8 cellular contexts compared by ENCODE assay signal in genomic region chr16:77721752-77722314, GRCh38. TPM values are rescaled to one million over a fixed set of nuclear protein-coding genes. Genes with fewer than 3 reads are reported as not detected.
DNase-seq lines count a peak whose midpoint lies in the region; ATAC-seq, FAIRE-seq and TF ChIP-seq lines count a peak whose summit lies in the region.

No MANE protein-coding gene starts in this region.

- peak overlapping the region; percentile 92 for H3K27ac Mint-ChIP-seq in GM23338

- no peaks in the 10 kb centered on the region for H4K20me1 ChIP-seq in GM23338 (replicated peaks; ENCODE audit: insufficient read depth)
- no peaks in the 10 kb centered on the region for H4K20me1 ChIP-seq in keratinocyte (ENCODE audit: control insufficient read depth, extremely low read depth, insufficient read depth, low read length)

- peaks cover 13% of the 10 kb centered on the region for H3K4me1 Mint-ChIP-seq in GM23338

- TF ChIP-seq CTCF in GM23338 (conservative IDR thresholded peaks at IDR 0.05; ENCODE audit: low read depth in 2 of 2) (no peak), keratinocyte (optimal IDR thresholded peaks at IDR 0.05 in 1 of 3, IDR thresholded peaks at IDR 0.05 in 1 of 3, conservative IDR thresholded peaks at IDR 0.05 in 1 of 3; ENCODE audit: extremely low read depth in 1 of 3, insufficient read depth in 2 of 3, low read length in 3 of 3) (no peak), vagina (IDR thresholded peaks at IDR 0.05) (no peak)

- no peak for TF ChIP-seq POLR2A in vagina (IDR thresholded peaks at IDR 0.05)

- H3K27me3 ChIP-seq in GM23338 (ENCODE audit: insufficient read depth) (no peaks in the 10 kb centered on the region), MG63 (no peaks in the 10 kb centered on the region), keratinocyte (ENCODE audit: control insufficient read depth, extremely low read depth, insufficient read depth, low read length) (no peaks in the 10 kb centered on the region), vagina (no peaks in the 10 kb centered on the region)

- H3K9ac ChIP-seq in keratinocyte (ENCODE audit: control insufficient read depth, extremely low read depth, insufficient read depth, low read length) = peak overlapping the region; percentile 38

- peaks cover 5% of the 10 kb centered on the region for H3K27me3 Mint-ChIP-seq in GM23338 (ENCODE audit: insufficient read depth, low read depth, poor library complexity)

- peaks cover 2% of the 10 kb centered on the region; the same call in 1 of the 3 replicates for H3K9me3 Mint-ChIP-seq in GM23338

- H3K9me3 ChIP-seq in MG63 (no peaks in the 10 kb centered on the region), keratinocyte (ENCODE audit: control insufficient read depth, low read depth, low read length) (no peaks in the 10 kb centered on the region), vagina (no peaks in the 10 kb centered on the region)

- H3K27ac ChIP-seq in GM23338 (ENCODE audit: low read depth) (peak overlapping the region; percentile 14; the same call in 1 of the 2 replicates), keratinocyte (ENCODE audit: control insufficient read depth, insufficient read depth, low read length) (peak overlapping the region; percentile 10), vagina (no peak overlapping the region)

- ATAC-seq in GM18499 (IDR thresholded peaks at IDR 0.05; ENCODE audit: insufficient read depth, unreplicated experiment) = peak; percentile 30
- ATAC-seq in GM23338 = peak; percentile 6

- H2AFZ ChIP-seq in GM23338 (peak overlapping the region; percentile 97; the same call in 1 of the 2 replicates), keratinocyte (ENCODE audit: control insufficient read depth, low read length) (peak overlapping the region; percentile 68)

- DNase-seq in GM23338 (ENCODE audit: low spot score) (no peak), MG63 (no peak), keratinocyte (ENCODE audit: low read depth, low spot score) (no peak), vagina (ENCODE audit: extremely low spot score in 2 of 2) (no peak), foreskin melanocyte (no peak), RKO (ENCODE audit: low spot score) (no peak), NCI-H187 treated with DMSO at 0.1 percent for 48 hours (lab: John Stamatoyannopoulos, UW) (no peak)

- H3K4me2 ChIP-seq in GM23338 = no peak overlapping the region
- H3K4me2 ChIP-seq in keratinocyte (ENCODE audit: control insufficient read depth, extremely low read depth, insufficient read depth, low read depth, low read length) = peak overlapping the region; percentile 75

- dilution Hi-C loops in keratinocyte (cut with MboI; ENCODE audit: extremely low pct_ligation_motif_present, low sequenced_read_pairs) = no loop called here

- H3K4me3 ChIP-seq in GM23338 (no peak overlapping the region), MG63 (0 out of 2 replicates have a peak overlapping the region, but pooled peaks have one; percentile 22), keratinocyte (ENCODE audit: control insufficient read depth in 2 of 3, extremely low read depth in 1 of 3, insufficient read depth in 2 of 3, low read depth in 1 of 3, low read length in 3 of 3) (peak overlapping the region in 2 of 3 experiments; percentile 36 to 38), vagina (peak overlapping the region; percentile 27 to 70)

- peaks cover 8% of the 10 kb centered on the region; the same call in 1 of the 2 replicates for H3K4me1 ChIP-seq in GM23338 (ENCODE audit: insufficient read depth)
- peaks cover 9% of the 10 kb centered on the region for H3K4me1 ChIP-seq in keratinocyte (ENCODE audit: control insufficient read depth, extremely low read depth, insufficient read depth, low read length)
- H3K4me1 ChIP-seq in vagina = peaks cover 14% of the 10 kb centered on the region

- peaks cover 8% of the 10 kb centered on the region; the same call in 1 of the 3 replicates for H3K36me3 Mint-ChIP-seq in GM23338 (ENCODE audit: low read depth)

- H3K79me2 ChIP-seq in GM23338 (replicated peaks; ENCODE audit: insufficient read depth) (no peaks in the 10 kb centered on the region), keratinocyte (ENCODE audit: control insufficient read depth, insufficient read depth, low read length) (no peaks in the 10 kb centered on the region)

- intact Hi-C loops in vagina (cut with DNase I) = no loop called here

- H3K36me3 ChIP-seq in GM23338 (ENCODE audit: insufficient read depth) (no peaks in the 10 kb centered on the region), MG63 (no peaks in the 10 kb centered on the region), keratinocyte (ENCODE audit: control insufficient read depth in 2 of 2, extremely low read depth in 1 of 2, insufficient read depth in 2 of 2, low read length in 2 of 2) (no peaks in the 10 kb centered on the region), vagina (no peaks in the 10 kb centered on the region)

- peak overlapping the region; percentile 85 for H3K4me3 Mint-ChIP-seq in GM23338

- no peaks in the 10 kb centered on the region for H3K9me2 ChIP-seq in GM23338 (ENCODE audit: insufficient read depth)

- no peaks in the 10 kb centered on the region; the same call in 1 of the 2 replicates for H3F3A ChIP-seq in GM23338 (replicated peaks; ENCODE audit: low read depth)

- H3K9me1 ChIP-seq in keratinocyte (ENCODE audit: control insufficient read depth, extremely low read depth, insufficient read depth, low read length) = no peaks in the 10 kb centered on the region

- no peak for FAIRE-seq in keratinocyte (lab: Jason Lieb, UNC)

TF ChIP-seq in GM23338, 12 proteins besides CTCF, POLR2A, EP300 and RAD21:
- TF ChIP-seq NANOG (IDR thresholded peaks at IDR 0.05; ENCODE audit: borderline replicate concordance) (no peak), CREB1 (CRISPR knock-in tag; IDR thresholded peaks at IDR 0.05; ENCODE audit: low read depth) (no peak), EZH2phosphoT487 (IDR thresholded peaks at IDR 0.05; ENCODE audit: unreplicated experiment) (no peak), JUNB (IDR thresholded peaks at IDR 0.05; ENCODE audit: unreplicated experiment) (no peak)

RNA-seq across cellular contexts. Expression of gene NUDT7, which starts 0.5 kb away (rescaled TPM):
- total RNA-seq in GM23338 (2014; rRNA removed; shearing (Covaris generic)) = 5.6 and 7.7 TPM in 2 replicates
- polyA plus RNA-seq in GM23338 (2016; fragmentation: Nextera tagmentation; extraction: Ambion mirVana) = 10.9 and 14.3 TPM in 2 replicates
- 3.0 TPM in 1 of 2 replicates, not detected in the other for total RNA-seq in MG63 (2014; rRNA removed; shearing (Covaris generic); ENCODE audit: low replicate concordance)
- 8.8 to 14.6 TPM (median 12.2 TPM) in 3 replicates for polyA plus RNA-seq in keratinocyte
- polyA plus RNA-seq in keratinocyte (2011; ENCODE audit: low read depth) = 1.6 TPM
- 9.0 and 13.6 TPM in 2 replicates for polyA plus RNA-seq in keratinocyte (2011; cell fraction: cytosol; rRNA removed)
- 9.1 and 10.0 TPM in 2 replicates for polyA plus RNA-seq in keratinocyte (2011; cell fraction: nucleus; rRNA removed)
- 4.5 and 5.1 TPM in 2 replicates for polyA plus RNA-seq in keratinocyte (2012; ENCODE audit: low replicate concordance)
- polyA minus RNA-seq in keratinocyte = 2.1 to 7.5 TPM (median 4.8 TPM) in 3 replicates
- polyA minus RNA-seq in keratinocyte (2011; cell fraction: cytosol; rRNA and poly(A)+ RNA removed) = 5.6 TPM
- polyA minus RNA-seq in keratinocyte (2011; cell fraction: nucleus; rRNA and poly(A)+ RNA removed) = 0.84 and 4.8 TPM in 2 replicates
- total RNA-seq in vagina = 3.4 TPM
